Comparison of ENCODE assay signal across 8 cellular contexts in the genomic region with DNA sequence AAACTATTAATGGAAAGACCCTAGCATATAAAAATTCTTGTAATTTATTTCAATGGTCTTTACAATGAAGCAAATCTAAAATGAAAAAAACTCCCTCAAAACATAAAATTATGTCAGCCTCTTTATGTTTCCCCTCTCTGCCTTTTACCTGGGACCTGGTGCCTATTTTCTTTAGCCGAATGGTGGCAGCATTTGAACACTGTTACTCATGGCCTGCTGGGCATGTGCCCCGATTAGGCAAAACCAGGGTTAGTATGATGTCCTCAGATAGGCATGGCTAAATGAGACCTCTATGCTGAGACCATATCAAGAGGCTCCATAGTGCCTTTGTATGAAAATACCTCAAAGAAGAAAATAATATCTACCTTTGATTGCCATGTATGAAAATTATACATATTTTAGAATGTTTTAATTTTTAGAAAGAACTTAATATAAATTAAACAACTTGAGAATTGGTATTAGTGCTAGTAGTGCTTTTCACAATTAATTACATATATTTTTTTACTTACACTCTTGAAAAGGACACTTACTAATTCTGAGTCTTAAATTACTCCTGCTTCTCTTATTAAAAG. TPM values are rescaled to one million over a fixed set of nuclear protein-coding genes. Genes with fewer than 3 reads are reported as not detected.
DNase-seq lines count a peak whose midpoint lies in the region; ATAC-seq, FAIRE-seq and TF ChIP-seq lines count a peak whose summit lies in the region.

No MANE protein-coding gene starts in this region.

- intact Hi-C loops in PC-3 (cut with micrococcal nuclease): loop anchor here (1.0 to 2.0 kb wide), 3 partner anchors 52 to 136 kb away; no protein-coding TSS in a partner anchor
- intact Hi-C loops in esophagus squamous epithelium (cut with DNase I): loop anchor here (5.0 kb wide), 1 partner anchor 88 kb away; no protein-coding TSS in a partner anchor
- intact Hi-C loops in upper lobe of right lung (cut with DNase I): no loop called here

- no peak overlapping the region for H3K9ac ChIP-seq in PC-3 (ENCODE audit: low read length)

- H3K27ac ChIP-seq in PC-3 (ENCODE audit: low read length): no peak overlapping the region
- H3K27ac ChIP-seq in esophagus squamous epithelium: no peak overlapping the region
- no peak overlapping the region for H3K27ac ChIP-seq in upper lobe of right lung

- POLR2A ChIA-PET in PC-3 (lab: Charles Lee; ENCODE audit: unreplicated experiment): no interaction called here

- H2AFZ ChIP-seq in PC-3 (ENCODE audit: low read length): no peak overlapping the region

- no peak overlapping the region for H3K4me2 ChIP-seq in PC-3 (ENCODE audit: low read length)

- FAIRE-seq in GM18507 (lab: Jason Lieb, UNC): peak; percentile 46

- ATAC-seq in PC-3: peak; percentile 77
- ATAC-seq in upper lobe of right lung: peak; percentile 60

- no peaks in the 10 kb centered on the region for H3K36me3 Mint-ChIP-seq in activated T-cell treated with anti-CD3 and anti-CD28 coated beads, Interleukin-2, amount 50 U/mL, for 24 hours (ENCODE audit: low read depth)

- no peaks in the 10 kb centered on the region for H3K79me2 ChIP-seq in PC-3 (ENCODE audit: low read length)

- no TSS peak for BruUV-seq in PC-3 (replicated peaks; lab: Mats Ljungman, UMichigan)

- no peaks in the 10 kb centered on the region for H3K4me1 Mint-ChIP-seq in activated T-cell treated with anti-CD3 and anti-CD28 coated beads, Interleukin-2, amount 50 U/mL, for 24 hours (ENCODE audit: low read depth)

- no peaks in the 10 kb centered on the region for H3K9me3 ChIP-seq in PC-3 (ENCODE audit: low read length)
- H3K9me3 ChIP-seq in esophagus squamous epithelium: no peaks in the 10 kb centered on the region
- H3K9me3 ChIP-seq in upper lobe of right lung: no peaks in the 10 kb centered on the region

- H3K4me3 Mint-ChIP-seq in activated T-cell treated with anti-CD3 and anti-CD28 coated beads, Interleukin-2, amount 50 U/mL, for 24 hours: no peak overlapping the region

- WGBS in esophagus squamous epithelium, 2 donors: 7 to 19% methylated on average over 2 of the region's 2 CpGs

- TF ChIP-seq POLR2A in esophagus squamous epithelium (IDR thresholded peaks at IDR 0.05): no peak

- H4K20me1 ChIP-seq in PC-3 (ENCODE audit: low read length): no peaks in the 10 kb centered on the region

- DNase-seq in COLO829 (ENCODE audit: low spot score) (peak; percentile 28), GM18507 (ENCODE audit: extremely low spot score, insufficient read length, low read depth) (no peak), HK-2 (ENCODE audit: unreplicated experiment) (peak; percentile 24), PC-3 (peak; percentile 62), esophagus squamous epithelium (lab: John Stamatoyannopoulos, UW) (no peak), upper lobe of right lung (no peak)
- no peak for DNase-seq in activated CD8-positive, alpha-beta memory T cell treated with anti-CD3 and anti-CD28 coated beads for 24 hours
- no peak for DNase-seq in activated T-cell treated with anti-CD3 and anti-CD28 coated beads, Interleukin-2, amount 50 U/mL, for 24 hours

- no peak overlapping the region for H3K27ac Mint-ChIP-seq in activated T-cell treated with anti-CD3 and anti-CD28 coated beads, Interleukin-2, amount 50 U/mL, for 24 hours

- H3K4me3 ChIP-seq in PC-3 (ENCODE audit: low read length) (no peak overlapping the region), esophagus squamous epithelium (no peak overlapping the region), upper lobe of right lung (no peak overlapping the region)

- no peaks in the 10 kb centered on the region for H3F3A ChIP-seq in PC-3 (ENCODE audit: low read length, unreplicated experiment)

- CTCF ChIA-PET in PC-3 (lab: Charles Lee): interaction anchor here (0.6 kb wide), 1 partner anchor 51 kb away, joined by 4 read pairs; no protein-coding TSS in a partner anchor

- H3K36me3 ChIP-seq in PC-3 (ENCODE audit: low read depth, low read length) (no peaks in the 10 kb centered on the region), esophagus squamous epithelium (no peaks in the 10 kb centered on the region), upper lobe of right lung (no peaks in the 10 kb centered on the region)

- H3K27me3 ChIP-seq in PC-3 (ENCODE audit: low read length) (no peaks in the 10 kb centered on the region), esophagus squamous epithelium (no peaks in the 10 kb centered on the region), upper lobe of right lung (no peaks in the 10 kb centered on the region)

- no peaks in the 10 kb centered on the region for H3K9me3 Mint-ChIP-seq in activated T-cell treated with anti-CD3 and anti-CD28 coated beads, Interleukin-2, amount 50 U/mL, for 24 hours

- no peaks in the 10 kb centered on the region for H3K4me1 ChIP-seq in PC-3 (ENCODE audit: insufficient read depth, low read length)
- H3K4me1 ChIP-seq in esophagus squamous epithelium: no peaks in the 10 kb centered on the region
- no peaks in the 10 kb centered on the region for H3K4me1 ChIP-seq in upper lobe of right lung

- no peaks in the 10 kb centered on the region for H3K9me2 ChIP-seq in PC-3 (replicated peaks; ENCODE audit: low read length)

- H3K27me3 Mint-ChIP-seq in activated T-cell treated with anti-CD3 and anti-CD28 coated beads, Interleukin-2, amount 50 U/mL, for 24 hours: peaks cover 22% of the 10 kb centered on the region

- TF ChIP-seq CTCF in PC-3 (conservative IDR thresholded peaks at IDR 0.05; ENCODE audit: low read depth, low read length) (peak; percentile 72), esophagus squamous epithelium (IDR thresholded peaks at IDR 0.05) (peak in 4 of 6 experiments; percentile 19 to 54 (median 32)), upper lobe of right lung (IDR thresholded peaks at IDR 0.05) (peak; percentile 22)

RNA-seq across cellular contexts. Expression of gene C6orf58, which starts 22.5 kb away (rescaled TPM):
- total RNA-seq in PC-3 (2014; rRNA removed) (not detected in 2 replicates), esophagus squamous epithelium (under 1 TPM in 1 of 4 donors, not detected in 3; 0.85 TPM), upper lobe of right lung (not detected)

Comparison
In these comparisons a context has a peak if more than half of its experiments do, and no peak if none do; other contexts are left out.
1. DNase-seq: peak in COLO829 (single experiment), HK-2 (single experiment) and PC-3 (single experiment); none in GM18507 (single experiment), esophagus squamous epithelium (single experiment), upper lobe of right lung (single experiment), activated CD8-positive, alpha-beta memory T cell treated with anti-CD3 and anti-CD28 coated beads for 24 hours (single experiment) and activated T-cell treated with anti-CD3 and anti-CD28 coated beads, Interleukin-2, amount 50 U/mL, for 24 hours (single experiment).
2. CTCF ChIP-seq: peak in every context shown above with its lines; median percentile 72 in PC-3; 32 in esophagus squamous epithelium; 22 in upper lobe of right lung.